Comparison of ENCODE assay signal across 8 cellular contexts in the genomic region with DNA sequence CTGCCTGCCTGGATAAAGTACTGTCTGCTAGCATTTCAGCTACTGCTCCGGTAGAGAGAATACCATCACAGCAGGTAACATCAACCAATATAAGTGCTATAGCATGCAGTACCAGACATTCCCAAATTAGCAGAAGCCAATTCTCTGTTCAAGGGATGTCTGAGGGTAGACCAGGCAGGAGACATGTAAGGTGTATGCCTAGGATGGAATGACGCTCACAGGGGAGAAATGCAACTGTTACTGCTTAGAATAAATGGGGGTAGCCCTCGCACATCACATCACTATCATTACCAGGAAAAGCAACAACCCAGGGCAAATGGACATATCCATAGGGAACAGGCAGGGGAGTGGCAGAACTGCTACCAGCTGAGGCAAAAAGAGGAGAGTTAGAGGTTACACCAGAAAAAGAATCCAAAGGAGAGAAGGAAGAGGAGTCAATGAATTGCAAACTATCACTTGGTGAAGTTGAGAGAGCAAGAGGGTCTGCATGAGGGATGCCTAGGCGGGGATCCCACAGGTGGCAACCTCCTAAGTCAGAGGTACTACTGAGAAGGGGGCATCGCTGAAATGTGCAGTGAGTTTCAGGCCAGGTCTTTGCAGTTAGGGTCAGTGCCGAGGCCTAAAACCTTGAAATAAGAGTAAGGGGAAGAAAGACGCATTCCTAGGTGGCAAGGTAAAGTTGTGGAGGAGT. TPM values are rescaled to one million over a fixed set of nuclear protein-coding genes. Genes with fewer than 3 reads are reported as not detected.
A peak's percentile ranks its signal among the peaks of the same experiment; 100 is the strongest.
DNase-seq lines count a peak whose midpoint lies in the region; ATAC-seq and TF ChIP-seq lines count a peak whose summit lies in the region.

No MANE protein-coding gene starts in this region.

- peak overlapping the region; percentile 89 for H3K27ac Mint-ChIP-seq in WTC11

- H3K4me3 ChIP-seq in HFF-Myc (replicated peaks; ENCODE audit: low read depth, low read length) (peak overlapping the region; percentile 94), hepatocyte (peak overlapping the region; percentile 92), smooth muscle cell (peak overlapping the region; percentile 73)

- POLR2A ChIA-PET in WTC11 (lab: Charles Lee) = no interaction called here

- H3K4me2 ChIP-seq in hepatocyte (peak overlapping the region; percentile 93), smooth muscle cell (peak overlapping the region; percentile 93)

- H3K79me2 ChIP-seq in hepatocyte (peaks cover 39% of the 10 kb centered on the region), smooth muscle cell (ENCODE audit: low read depth) (peaks cover 26% of the 10 kb centered on the region)

- H3K27ac ChIP-seq in hepatocyte (peak overlapping the region; percentile 68), smooth muscle cell (ENCODE audit: low read depth) (no peak overlapping the region)

- H3K27me3 ChIP-seq in hepatocyte (no peaks in the 10 kb centered on the region), smooth muscle cell (ENCODE audit: low read depth) (no peaks in the 10 kb centered on the region)

- H3K4me1 Mint-ChIP-seq in WTC11 = peaks cover 28% of the 10 kb centered on the region

- WGBS in hepatocyte (ENCODE audit: low lambda C conversion rate, missing lambda C conversion rate) = 19% methylated on average over 7 of the region's 7 CpGs
- 16% methylated on average over 7 of the region's 7 CpGs for whole genome bisulfite sequencing in smooth muscle cell (ENCODE audit: low lambda C conversion rate)

- ATAC-seq in WTC11 (no peak), GM18907 (IDR thresholded peaks at IDR 0.05; ENCODE audit: unreplicated experiment) (no peak)

- H2AFZ ChIP-seq in hepatocyte (peak overlapping the region; percentile 75), smooth muscle cell (ENCODE audit: low read depth) (no peak overlapping the region)

- DNase-seq in HFF-Myc (ENCODE audit: extremely low read depth, low read depth) (no peak), WTC11 (ENCODE audit: low spot score) (no peak), hepatocyte (ENCODE audit: low spot score) (no peak), smooth muscle cell (lab: John Stamatoyannopoulos, UW; ENCODE audit: unreplicated experiment) (no peak), mucosa of gallbladder (ENCODE audit: low spot score) (no peak), ureter (ENCODE audit: low spot score) (no peak), NCI-H1092 treated with DMSO at 0.1 percent for 48 hours (lab: John Stamatoyannopoulos, UW) (no peak)

- peaks cover 3% of the 10 kb centered on the region for H3K36me3 ChIP-seq in hepatocyte (replicated peaks; ENCODE audit: insufficient read depth, low read depth)
- peaks cover 7% of the 10 kb centered on the region for H3K36me3 ChIP-seq in smooth muscle cell (ENCODE audit: low read depth)

- no peaks in the 10 kb centered on the region for H3K27me3 Mint-ChIP-seq in WTC11 (ENCODE audit: low read depth)

- H3K9ac ChIP-seq in smooth muscle cell (ENCODE audit: low read depth) = peak overlapping the region; percentile 52

- no peaks in the 10 kb centered on the region for H3K9me3 ChIP-seq in hepatocyte (ENCODE audit: low read depth)
- H3K9me3 ChIP-seq in smooth muscle cell (replicated peaks; ENCODE audit: low read depth) = no peaks in the 10 kb centered on the region

- peak overlapping the region; percentile 94 for H3K4me3 Mint-ChIP-seq in WTC11

- CTCF ChIA-PET in WTC11 (lab: Charles Lee) = interaction anchor here (0.5 to 2.1 kb wide), 7 partner anchors 11 to 321 kb away, joined by 3 to 14 read pairs (median 6); no protein-coding TSS in a partner anchor

- H3K4me1 ChIP-seq in hepatocyte (ENCODE audit: insufficient read depth) = peaks cover 8% of the 10 kb centered on the region
- peaks cover 3% of the 10 kb centered on the region for H3K4me1 ChIP-seq in smooth muscle cell (ENCODE audit: low read depth)

- no peaks in the 10 kb centered on the region for H3K9me2 ChIP-seq in hepatocyte (replicated peaks; ENCODE audit: insufficient read depth)

- H3K36me3 Mint-ChIP-seq in WTC11 = peaks cover 39% of the 10 kb centered on the region

- TF ChIP-seq CTCF in HFF-Myc (IDR thresholded peaks at IDR 0.05; ENCODE audit: low read depth, low read length, missing control alignments) (no peak), WTC11 (IDR thresholded peaks at IDR 0.05) (no peak), hepatocyte (IDR thresholded peaks at IDR 0.05; ENCODE audit: poor library complexity) (no peak), smooth muscle cell (IDR thresholded peaks at IDR 0.05; ENCODE audit: borderline replicate concordance, insufficient read depth, poor library complexity, severe bottlenecking) (no peak)

- peaks cover 8% of the 10 kb centered on the region for H3F3A ChIP-seq in smooth muscle cell (ENCODE audit: low read depth)

- peaks cover 19% of the 10 kb centered on the region for H4K20me1 ChIP-seq in hepatocyte (ENCODE audit: insufficient read depth, poor library complexity, severe bottlenecking)
- peaks cover 44% of the 10 kb centered on the region for H4K20me1 ChIP-seq in smooth muscle cell (ENCODE audit: low read depth)

- H3K9me3 Mint-ChIP-seq in WTC11 = no peaks in the 10 kb centered on the region

TF ChIP-seq in WTC11, 78 proteins besides CTCF, POLR2A, EP300 and RAD21 (continues in another document):
- TF ChIP-seq ZNF671 (CRISPR knock-in tag; IDR thresholded peaks at IDR 0.05) (no peak), SMAD3 (CRISPR knock-in tag; IDR thresholded peaks at IDR 0.05; ENCODE audit: borderline replicate concordance) (no peak), ATF1 (CRISPR knock-in tag; IDR thresholded peaks at IDR 0.05) (no peak), GRHL2 (CRISPR knock-in tag; IDR thresholded peaks at IDR 0.05; ENCODE audit: insufficient replicate concordance, severe bottlenecking) (no peak), IRF2 (CRISPR knock-in tag; IDR thresholded peaks at IDR 0.05; ENCODE audit: borderline replicate concordance, low read depth) (no peak), SOX15 (CRISPR knock-in tag; IDR thresholded peaks at IDR 0.05) (no peak), CBFB (CRISPR knock-in tag; IDR thresholded peaks at IDR 0.05; ENCODE audit: low read depth) (no peak), ETV6 (CRISPR knock-in tag; IDR thresholded peaks at IDR 0.05) (no peak), NR3C1 (CRISPR knock-in tag; conservative IDR thresholded peaks at IDR 0.05; ENCODE audit: low read depth) (no peak), FOXK1 (CRISPR knock-in tag; IDR thresholded peaks at IDR 0.05) (no peak)
- TF ChIP-seq, protein P1, sequence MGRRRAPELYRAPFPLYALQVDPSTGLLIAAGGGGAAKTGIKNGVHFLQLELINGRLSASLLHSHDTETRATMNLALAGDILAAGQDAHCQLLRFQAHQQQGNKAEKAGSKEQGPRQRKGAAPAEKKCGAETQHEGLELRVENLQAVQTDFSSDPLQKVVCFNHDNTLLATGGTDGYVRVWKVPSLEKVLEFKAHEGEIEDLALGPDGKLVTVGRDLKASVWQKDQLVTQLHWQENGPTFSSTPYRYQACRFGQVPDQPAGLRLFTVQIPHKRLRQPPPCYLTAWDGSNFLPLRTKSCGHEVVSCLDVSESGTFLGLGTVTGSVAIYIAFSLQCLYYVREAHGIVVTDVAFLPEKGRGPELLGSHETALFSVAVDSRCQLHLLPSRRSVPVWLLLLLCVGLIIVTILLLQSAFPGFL (CRISPR knock-in tag; IDR thresholded peaks at IDR 0.05; ENCODE audit: borderline replicate concordance) = no peak
- TF ChIP-seq, protein P2, sequence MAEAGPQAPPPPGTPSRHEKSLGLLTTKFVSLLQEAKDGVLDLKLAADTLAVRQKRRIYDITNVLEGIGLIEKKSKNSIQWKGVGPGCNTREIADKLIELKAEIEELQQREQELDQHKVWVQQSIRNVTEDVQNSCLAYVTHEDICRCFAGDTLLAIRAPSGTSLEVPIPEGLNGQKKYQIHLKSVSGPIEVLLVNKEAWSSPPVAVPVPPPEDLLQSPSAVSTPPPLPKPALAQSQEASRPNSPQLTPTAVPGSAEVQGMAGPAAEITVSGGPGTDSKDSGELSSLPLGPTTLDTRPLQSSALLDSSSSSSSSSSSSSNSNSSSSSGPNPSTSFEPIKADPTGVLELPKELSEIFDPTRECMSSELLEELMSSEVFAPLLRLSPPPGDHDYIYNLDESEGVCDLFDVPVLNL (CRISPR knock-in tag; IDR thresholded peaks at IDR 0.05; ENCODE audit: borderline replicate concordance, low read depth) = no peak

RNA-seq across cellular contexts. Expression of a gene that starts 1.1 kb away (rescaled TPM):
- total RNA-seq in WTC11 (2021) (60.8 to 62.7 TPM (median 61.6 TPM) in 3 replicates), hepatocyte (46.9 and 50.3 TPM in 2 replicates), smooth muscle cell (15.1 and 20.4 TPM in 2 replicates), mucosa of gallbladder (84.0 TPM), ureter (68.9 TPM)
- polyA plus RNA-seq in hepatocyte (58.6 and 60.3 TPM in 2 replicates), smooth muscle cell (36.7 and 37.9 TPM in 2 replicates)

RNA-seq across cellular contexts. Expression of a gene that starts 10.2 kb away (rescaled TPM):
- total RNA-seq in WTC11 (2021) (1.6 to 1.7 TPM (median 1.7 TPM) in 3 replicates), hepatocyte (0.08 and 0.70 TPM in 2 replicates), smooth muscle cell (1.8 TPM in 1 of 2 replicates, not detected in the other), mucosa of gallbladder (0.17 TPM), ureter (0.36 TPM)
- polyA plus RNA-seq in hepatocyte (0.33 TPM in 1 of 2 replicates, not detected in the other), smooth muscle cell (not detected in 2 replicates)

RNA-seq across cellular contexts. Expression of a gene that starts 50.6 kb away (rescaled TPM):
- total RNA-seq in WTC11 (2021) (208 to 221 TPM (median 215 TPM) in 3 replicates), hepatocyte (103 and 104 TPM in 2 replicates), smooth muscle cell (80.6 and 87.5 TPM in 2 replicates), mucosa of gallbladder (146 TPM), ureter (192 TPM)
- polyA plus RNA-seq in hepatocyte (57.4 and 65.8 TPM in 2 replicates), smooth muscle cell (39.1 and 44.6 TPM in 2 replicates)

RNA-seq across cellular contexts. Expression of a gene that starts 55.2 kb away (rescaled TPM):
- total RNA-seq in WTC11 (2021) = 0.73 to 1.1 TPM (median 0.79 TPM) in 3 replicates
- 0.32 and 0.60 TPM in 2 replicates for total RNA-seq in hepatocyte
- 0.41 TPM in 1 of 2 replicates, not detected in the other for polyA plus RNA-seq in hepatocyte
- total RNA-seq in smooth muscle cell = 0.13 and 0.45 TPM in 2 replicates
- 0.39 and 0.72 TPM in 2 replicates for polyA plus RNA-seq in smooth muscle cell
- total RNA-seq in mucosa of gallbladder = 6.2 TPM
- total RNA-seq in ureter = 13.3 TPM

RNA-seq across cellular contexts. Expression of a gene that starts 55.4 kb away (rescaled TPM):
- total RNA-seq in WTC11 (2021) (0.09 to 0.46 TPM (median 0.25 TPM) in 3 replicates), hepatocyte (0.20 TPM in 1 of 2 replicates, not detected in the other), smooth muscle cell (0.13 TPM in 1 of 2 replicates, not detected in the other), mucosa of gallbladder (2.3 TPM), ureter (3.3 TPM)
- polyA plus RNA-seq in hepatocyte (0.09 TPM in 1 of 2 replicates, not detected in the other), smooth muscle cell (0.11 TPM in 1 of 2 replicates, not detected in the other)
